In genomic region chr19:50155520-50156109, GRCh38 we compare ENCODE assay signal across 20 cellular contexts. TPM values are rescaled to one million over a fixed set of nuclear protein-coding genes. Genes with fewer than 3 reads are reported as not detected.
DNase-seq lines count a peak whose midpoint lies in the region; TF ChIP-seq lines count a peak whose summit lies in the region.
"Had no signal": no experiment of that assay in that cellular context is flagged by ENCODE, and none has a peak within 500 bp of the region (broad histone marks: within the 10 kb centered on the region; RNA-seq: fewer than 3 reads in every experiment).

No MANE protein-coding gene starts in this region.

- H4K20me1 ChIP-seq in OCI-LY3 (ENCODE audit: insufficient read depth, low read length) = no peaks in the 10 kb centered on the region

- H3K4me1 ChIP-seq in OCI-LY3 (ENCODE audit: low read length) = no peaks in the 10 kb centered on the region
- H3K4me1 ChIP-seq: prostate gland, vagina had no signal

- no peaks in the 10 kb centered on the region for H3K36me3 ChIP-seq in OCI-LY3 (replicated peaks; ENCODE audit: low read depth, low read length)
- H3K36me3 ChIP-seq: prostate gland, vagina had no signal

- no peaks in the 10 kb centered on the region for H3K79me2 ChIP-seq in OCI-LY3 (ENCODE audit: low read length)
- H3K79me2 ChIP-seq: hepatocyte had no signal

- TF ChIP-seq CTCF in GM13977 (IDR thresholded peaks at IDR 0.05; ENCODE audit: extremely low read depth, insufficient read depth, missing control alignments) (peak; percentile 27), OCI-LY3 (IDR thresholded peaks at IDR 0.05; ENCODE audit: low read depth, low read length) (peak; percentile 33), mesothelial cell of epicardium (IDR thresholded peaks at IDR 0.05; ENCODE audit: unreplicated experiment) (peak; percentile 21)

- no peak overlapping the region for H3K4me3 Mint-ChIP-seq in mesothelial cell of epicardium
- H3K4me3 Mint-ChIP-seq: activated CD4-positive, alpha-beta memory T cell treated with anti-CD3 and anti-CD28 coated beads, Interleukin-2, amount 10 ng/mL, durations not matched to agents 7 days and 5 days; activated naive CD4-positive, alpha-beta T cell treated with anti-CD3 and anti-CD28 coated beads, Interleukin-2, amount 50 U/mL, for 24 hours; activated T-cell treated with anti-CD3 and anti-CD28 coated beads, Interleukin-2, amount 50 U/mL, for 72 hours; natural killer cell had no signal

- no peaks in the 10 kb centered on the region for H3K4me1 Mint-ChIP-seq in mesothelial cell of epicardium
- H3K4me1 Mint-ChIP-seq: activated CD4-positive, alpha-beta memory T cell treated with anti-CD3 and anti-CD28 coated beads, Interleukin-2, amount 10 ng/mL, durations not matched to agents 7 days and 5 days; activated naive CD4-positive, alpha-beta T cell treated with anti-CD3 and anti-CD28 coated beads, Interleukin-2, amount 50 U/mL, for 24 hours; natural killer cell had no signal

- DNase-seq in COLO668 (lab: John Stamatoyannopoulos, UW; ENCODE audit: unreplicated experiment) (peak; percentile 10), GM13977 (ENCODE audit: low spot score) (no peak), mesothelial cell of epicardium (ENCODE audit: low spot score in 2 of 2, unreplicated experiment in 2 of 2) (no peak), retina (no peak), DMS53 treated with DMSO at 0.1 percent for 48 hours (lab: John Stamatoyannopoulos, UW; ENCODE audit: unreplicated experiment) (no peak), T-helper 1 cell (no peak)
- DNase-seq: activated CD4-positive, alpha-beta memory T cell treated with anti-CD3 and anti-CD28 coated beads, Interleukin-2, amount 10 ng/mL, durations not matched to agents 7 days and 5 days; activated T-cell treated with anti-CD3 and anti-CD28 coated beads, Interleukin-2, amount 50 U/mL, for 72 hours; KG1; kidney; natural killer cell; NCI-H1105; stimulated activated CD4-positive, alpha-beta T cell treated with anti-CD3 and anti-CD28 coated beads, Interleukin-4, amount 100 ng/mL, for 4 hours had no signal

- H3K27ac Mint-ChIP-seq in mesothelial cell of epicardium = no peak overlapping the region
- H3K27ac Mint-ChIP-seq: activated CD4-positive, alpha-beta memory T cell treated with anti-CD3 and anti-CD28 coated beads, Interleukin-2, amount 10 ng/mL, durations not matched to agents 7 days and 5 days; activated naive CD4-positive, alpha-beta T cell treated with anti-CD3 and anti-CD28 coated beads, Interleukin-2, amount 50 U/mL, for 24 hours; activated T-cell treated with anti-CD3 and anti-CD28 coated beads, Interleukin-2, amount 50 U/mL, for 72 hours; natural killer cell had no signal

- H3K4me2 ChIP-seq in OCI-LY3 (ENCODE audit: low read length) = no peak overlapping the region
- H3K4me2 ChIP-seq: hepatocyte had no signal

- no peak overlapping the region for H3K27ac ChIP-seq in OCI-LY3 (ENCODE audit: low read length)
- H3K27ac ChIP-seq: hepatocyte, prostate gland, vagina had no signal

- H3K9me3 Mint-ChIP-seq in mesothelial cell of epicardium = peaks cover 7% of the 10 kb centered on the region
- H3K9me3 Mint-ChIP-seq: activated CD4-positive, alpha-beta memory T cell treated with anti-CD3 and anti-CD28 coated beads, Interleukin-2, amount 10 ng/mL, durations not matched to agents 7 days and 5 days; activated naive CD4-positive, alpha-beta T cell treated with anti-CD3 and anti-CD28 coated beads, Interleukin-2, amount 50 U/mL, for 24 hours had no signal

- H3K9ac ChIP-seq in OCI-LY3 (ENCODE audit: low read length) = no peak overlapping the region

- H3K27me3 Mint-ChIP-seq in mesothelial cell of epicardium (ENCODE audit: low read depth) = peaks cover 52% of the 10 kb centered on the region

- no peaks in the 10 kb centered on the region for H3K36me3 Mint-ChIP-seq in mesothelial cell of epicardium
- H3K36me3 Mint-ChIP-seq: activated naive CD4-positive, alpha-beta T cell treated with anti-CD3 and anti-CD28 coated beads, Interleukin-2, amount 50 U/mL, for 24 hours; natural killer cell had no signal

- H3K4me3 ChIP-seq in OCI-LY3 (ENCODE audit: low read length) = no peak overlapping the region
- H3K4me3 ChIP-seq: hepatocyte, prostate gland, vagina had no signal

- peaks cover 29% of the 10 kb centered on the region; the same call in 1 of the 2 replicates for H3K27me3 ChIP-seq in OCI-LY3 (ENCODE audit: low read depth, low read length)
- H3K27me3 ChIP-seq: hepatocyte, vagina had no signal

- H2AFZ ChIP-seq in OCI-LY3 (ENCODE audit: low read depth, low read length) = no peak overlapping the region
- H2AFZ ChIP-seq: hepatocyte had no signal

- in situ Hi-C loops in GM13977 (cut with MboI; ENCODE audit: low pct_unique_long_range_greater_than_20kb, low sequenced_read_pairs, unreplicated experiment) = no loop called here

- H3K9me3 ChIP-seq in OCI-LY3 (ENCODE audit: insufficient read depth, low read length) = no peaks in the 10 kb centered on the region
- H3K9me3 ChIP-seq: prostate gland, vagina had no signal

RNA-seq across cellular contexts. Expression of gene IZUMO2, which starts 7.5 kb away (rescaled TPM):
- not detected in 3 replicates for total RNA-seq in mesothelial cell of epicardium
- total RNA-seq: activated CD4-positive, alpha-beta memory T cell treated with anti-CD3 and anti-CD28 coated beads, Interleukin-2, amount 10 ng/mL, durations not matched to agents 7 days and 5 days; activated T-cell treated with anti-CD3 and anti-CD28 coated beads, Interleukin-2, amount 50 U/mL, for 72 hours; H4; hepatocyte; kidney; natural killer cell; subcutaneous adipose tissue; vagina had no signal

RNA-seq across cellular contexts. Expression of gene MYH14, which starts 47.8 kb away (rescaled TPM):
- total RNA-seq in mesothelial cell of epicardium = 52.3 to 56.6 TPM (median 53.8 TPM) in 3 replicates
- total RNA-seq: activated CD4-positive, alpha-beta memory T cell treated with anti-CD3 and anti-CD28 coated beads, Interleukin-2, amount 10 ng/mL, durations not matched to agents 7 days and 5 days; activated T-cell treated with anti-CD3 and anti-CD28 coated beads, Interleukin-2, amount 50 U/mL, for 72 hours; natural killer cell had no signal
